In genomic region chr17:40551091-40551873, GRCh38 we compare ENCODE assay signal across 8 cellular contexts. TPM values are rescaled to one million over a fixed set of nuclear protein-coding genes. Genes with fewer than 3 reads are reported as not detected.
A peak's percentile ranks its signal among the peaks of the same experiment; 100 is the strongest.
DNase-seq lines count a peak whose midpoint lies in the region; TF ChIP-seq lines count a peak whose summit lies in the region.

No MANE protein-coding gene starts in this region.

- peak overlapping the region; percentile 93 for H3K27ac ChIP-seq in temporal lobe (ENCODE audit: low read depth, low read length)

- H3K36me3 ChIP-seq in adipocyte (ENCODE audit: control insufficient read depth, insufficient read depth, low read length, severe bottlenecking) = no peaks in the 10 kb centered on the region

- H3K27me3 ChIP-seq in adipocyte (replicated peaks; ENCODE audit: control insufficient read depth, insufficient read depth, low read length) = no peaks in the 10 kb centered on the region

- no peaks in the 10 kb centered on the region for H3K9me3 ChIP-seq in adipocyte (ENCODE audit: control insufficient read depth, low read length)

- DNase-seq in SKM-1 treated with dmso at 0.1 percent for 144 hours (lab: John Stamatoyannopoulos, UW; ENCODE audit: unreplicated experiment) = peak; percentile 31
- DNase-seq in SKM-1 (lab: John Stamatoyannopoulos, UW; ENCODE audit: unreplicated experiment) = no peak
- peak; percentile 99 for DNase-seq in adipocyte (ENCODE audit: low read depth)
- peak; percentile 97 for DNase-seq in kidney glomerular epithelial cell (lab: John Stamatoyannopoulos, UW)
- DNase-seq in GM20000 (ENCODE audit: low spot score) = no peak
- no peak for DNase-seq in NCI-H1048 (lab: John Stamatoyannopoulos, UW)
- DNase-seq in HT-29 (ENCODE audit: low spot score) = no peak

- H3K4me3 ChIP-seq in adipocyte (ENCODE audit: low read length) = peak overlapping the region; percentile 63

- peaks cover 86% of the 10 kb centered on the region for H3K4me1 ChIP-seq in adipocyte (ENCODE audit: control insufficient read depth, insufficient read depth, low read length)

- no peak for TF ChIP-seq CTCF in GM20000 (IDR thresholded peaks at IDR 0.05; ENCODE audit: extremely low read depth, missing control alignments)

- H3K9ac ChIP-seq in adipocyte (ENCODE audit: low read length) = peak overlapping the region; percentile 91

RNA-seq across cellular contexts. Expression of gene CCR7, which starts 14.0 kb away (rescaled TPM):
- 0.25 TPM for total RNA-seq in temporal lobe
- total RNA-seq in HT-29 (2014; rRNA removed; shearing (Covaris generic)) = not detected in 2 replicates

RNA-seq across cellular contexts. Expression of gene TNS4, which starts 49.9 kb away (rescaled TPM):
- total RNA-seq in temporal lobe = not detected
- 148 and 187 TPM in 2 replicates for total RNA-seq in HT-29 (2014; rRNA removed; shearing (Covaris generic))

Comparison
In these comparisons a context has a peak if more than half of its experiments do, and no peak if none do; other contexts are left out.
1. DNase-seq: peak in SKM-1 treated with dmso at 0.1 percent for 144 hours (single experiment), adipocyte (single experiment) and kidney glomerular epithelial cell (single experiment); none in SKM-1 (single experiment), GM20000 (single experiment), NCI-H1048 (single experiment) and HT-29 (single experiment).
2. RNA of gene TNS4, which starts 49.9 kb away (total RNA-seq): 148 to 187 TPM in HT-29; not detected in temporal lobe (single experiment); every median in the first group is over 100 times any median in the second.